Comparison of ENCODE assay signal across 24 cellular contexts in genomic region chr12:88684170-88684569, GRCh38.
"Had no signal": no experiment of that assay in that cellular context is flagged by ENCODE, and none has a peak within 500 bp of the region (broad histone marks: within the 10 kb centered on the region; RNA-seq: fewer than 3 reads in every experiment).

No MANE protein-coding gene starts in this region.

- ATAC-seq: left cardiac atrium; left lung; lower lobe of right lung; naive thymus-derived CD4-positive, alpha-beta T cell; natural killer cell treated with Interleukin-12 subunit alpha and Interleukin-12 subunit beta and Interleukin-15 and Interleukin-18, amount 100 ng/mL, for 72 hours; right lobe of liver; stimulated activated naive B cell treated with anti-CD40 and anti-IgM and Interleukin-4, amounts not matched to agents 10 μg/mL and 1 μg/mL and 100 μg/mL, for 72 hours; stimulated activated naive CD8-positive, alpha-beta T cell treated with anti-CD3 and anti-CD28 coated beads, Interleukin-15, Interleukin-2, amounts not matched to agents 100 U/mL and 50 U/mL, for 24 hours had no signal

- DNase-seq: hippocampal formation; kidney glomerular epithelial cell; left cardiac atrium; left lung; lower lobe of right lung; mammary epithelial cell; mesenchymal stem cell; naive thymus-derived CD4-positive, alpha-beta T cell; ovary; right lobe of liver; stimulated activated CD4-positive, alpha-beta T cell treated with anti-CD3 and anti-CD28 coated beads, Interleukin-12 subunit alpha, Interleukin-12 subunit beta, amount 100 ng/mL, for 4 hours; stimulated activated CD4-positive, alpha-beta T cell treated with anti-CD3 and anti-CD28 coated beads, Interleukin-15, amount 100 ng/mL, for 24 hours; stimulated activated CD4-positive, alpha-beta T cell treated with anti-CD3 and anti-CD28 coated beads, Interleukin-2, amount 100 ng/mL, for 24 hours; stimulated activated CD4-positive, alpha-beta T cell treated with anti-CD3 and anti-CD28 coated beads, Interleukin-4, amount 100 ng/mL, for 1 hour; stimulated activated naive B cell treated with anti-CD40 and anti-IgM and Interleukin-4, amounts not matched to agents 10 μg/mL and 1 μg/mL and 100 μg/mL, for 72 hours; stimulated activated naive CD8-positive, alpha-beta T cell treated with anti-CD3 and anti-CD28 coated beads, Interleukin-15, Interleukin-2, amounts not matched to agents 100 U/mL and 50 U/mL, for 24 hours; stomach; testis; thyroid gland; upper lobe of left lung had no signal

- H3K27ac ChIP-seq: left lung, lower lobe of right lung, ovary, right atrium auricular region, right lobe of liver, skin epidermis, stomach, testis, thyroid gland, upper lobe of left lung, vagina had no signal
